ENCODE assay signal across 2 cellular contexts in genomic region chr17:67388986-67389385, GRCh38.
TF ChIP-seq lines count a peak whose summit lies in the region.

No MANE protein-coding gene starts in this region.

TF ChIP-seq in WTC11, 78 proteins besides CTCF, POLR2A, EP300 and RAD21 (continues in another document):
- TF ChIP-seq SOX15 (CRISPR knock-in tag; IDR thresholded peaks at IDR 0.05) (no peak), STAT6 (CRISPR knock-in tag; conservative IDR thresholded peaks at IDR 0.05; ENCODE audit: low read depth) (no peak), SP1 (CRISPR knock-in tag; conservative IDR thresholded peaks at IDR 0.05) (no peak), OVOL2 (CRISPR knock-in tag; IDR thresholded peaks at IDR 0.05; ENCODE audit: borderline replicate concordance) (no peak), NFYB (CRISPR knock-in tag; conservative IDR thresholded peaks at IDR 0.05; ENCODE audit: low read depth) (no peak), ZNF671 (CRISPR knock-in tag; IDR thresholded peaks at IDR 0.05) (no peak), FOXP1 (CRISPR knock-in tag; IDR thresholded peaks at IDR 0.05; ENCODE audit: borderline replicate concordance) (no peak), CDX4 (CRISPR knock-in tag; IDR thresholded peaks at IDR 0.05; ENCODE audit: borderline replicate concordance) (no peak), RORB (CRISPR knock-in tag; IDR thresholded peaks at IDR 0.05) (no peak), AFF4 (CRISPR knock-in tag; IDR thresholded peaks at IDR 0.05; ENCODE audit: borderline replicate concordance) (no peak), ERG (CRISPR knock-in tag; IDR thresholded peaks at IDR 0.05) (no peak)
- TF ChIP-seq, protein P1, sequence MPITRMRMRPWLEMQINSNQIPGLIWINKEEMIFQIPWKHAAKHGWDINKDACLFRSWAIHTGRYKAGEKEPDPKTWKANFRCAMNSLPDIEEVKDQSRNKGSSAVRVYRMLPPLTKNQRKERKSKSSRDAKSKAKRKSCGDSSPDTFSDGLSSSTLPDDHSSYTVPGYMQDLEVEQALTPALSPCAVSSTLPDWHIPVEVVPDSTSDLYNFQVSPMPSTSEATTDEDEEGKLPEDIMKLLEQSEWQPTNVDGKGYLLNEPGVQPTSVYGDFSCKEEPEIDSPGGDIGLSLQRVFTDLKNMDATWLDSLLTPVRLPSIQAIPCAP (CRISPR knock-in tag; IDR thresholded peaks at IDR 0.05) = no peak

TF ChIP-seq in HepG2, 621 proteins besides CTCF, POLR2A, EP300 and RAD21:
- no peak for TF ChIP-seq DPF2 (CRISPR knock-in tag; IDR thresholded peaks at IDR 0.05; ENCODE audit: borderline replicate concordance, low read depth)
TF ChIP-seq in HepG2: peak in this region for 0.
